Comparison of ENCODE assay signal across 21 cellular contexts in the genomic region with DNA sequence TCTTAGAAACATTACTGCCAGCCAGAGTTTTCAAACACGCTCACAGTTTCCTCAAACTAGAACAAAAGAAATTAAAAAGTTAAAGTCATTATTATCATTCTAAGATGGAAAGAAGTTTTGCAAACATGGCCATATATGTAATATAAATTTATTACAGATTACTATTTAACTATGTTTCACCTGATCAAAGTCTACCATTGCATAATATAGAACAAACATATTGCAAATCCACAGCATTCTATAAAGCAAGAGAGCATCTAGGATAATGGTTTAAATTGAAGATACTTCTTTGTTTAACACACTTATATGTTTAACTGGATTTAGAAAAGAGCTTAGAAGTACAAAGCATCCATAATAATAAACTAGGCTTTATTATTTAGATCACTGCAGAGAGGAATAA. TPM values are rescaled to one million over a fixed set of nuclear protein-coding genes. Genes with fewer than 3 reads are reported as not detected.
DNase-seq lines count a peak whose midpoint lies in the region; ATAC-seq, FAIRE-seq and TF ChIP-seq lines count a peak whose summit lies in the region.
"Had no signal": no experiment of that assay in that cellular context is flagged by ENCODE, and none has a peak within 500 bp of the region (broad histone marks: within the 10 kb centered on the region; RNA-seq: fewer than 3 reads in every experiment).

No MANE protein-coding gene starts in this region.

- BruUV-seq in PC-3 (replicated peaks; lab: Mats Ljungman, UMichigan): no TSS peak

- POLR2A ChIA-PET in PC-3 (lab: Charles Lee; ENCODE audit: unreplicated experiment): no interaction called here

- H3K79me2 ChIP-seq in PC-3 (ENCODE audit: low read length) (no peaks in the 10 kb centered on the region), smooth muscle cell (ENCODE audit: low read depth) (no peaks in the 10 kb centered on the region)

- H3K9me3 ChIP-seq in PC-3 (ENCODE audit: low read length): no peaks in the 10 kb centered on the region
- H3K9me3 ChIP-seq in mucosa of descending colon: no peaks in the 10 kb centered on the region
- no peaks in the 10 kb centered on the region for H3K9me3 ChIP-seq in smooth muscle cell (replicated peaks; ENCODE audit: low read depth)
- H3K9me3 ChIP-seq: BLaER1 had no signal

- CTCF ChIA-PET in PC-3 (lab: Charles Lee): no interaction called here

- H3K9ac ChIP-seq in PC-3 (ENCODE audit: low read length): no peak overlapping the region
- H3K9ac ChIP-seq in smooth muscle cell (ENCODE audit: low read depth): no peak overlapping the region
- H3K9ac ChIP-seq: BLaER1 had no signal

- peak; percentile 49 for FAIRE-seq in colon (lab: Jason Lieb, UNC)
- FAIRE-seq: GM12878, GM19239, H54, K562 had no signal

- DNase-seq in PC-3: no peak
- DNase-seq in mucosa of descending colon: no peak
- no peak for DNase-seq in smooth muscle cell (lab: John Stamatoyannopoulos, UW; ENCODE audit: unreplicated experiment)
- no peak for DNase-seq in stimulated activated CD4-positive, alpha-beta T cell treated with anti-CD3 and anti-CD28 coated beads, Interleukin-2, amount 100 ng/mL, for 24 hours
- DNase-seq in activated CD4-positive, alpha-beta T cell treated with anti-CD3 and anti-CD28 coated beads, Interleukin-2, amount 50 U/mL, for 48 hours: no peak
- DNase-seq in NOMO-1 treated with DMSO at 0.1 percent for 48 hours (lab: John Stamatoyannopoulos, UW; ENCODE audit: unreplicated experiment): no peak
- no peak for DNase-seq in NCI-H774 (lab: John Stamatoyannopoulos, UW)
- DNase-seq: Calu3; CD8-positive, alpha-beta T cell; DMS79 treated with DMSO at 0.1 percent for 48 hours; HCEC 1CT; IMR-90 had no signal

- 96% methylated on average over 1 of the region's 1 CpG for WGBS in smooth muscle cell (ENCODE audit: low lambda C conversion rate)

- H3K27me3 ChIP-seq in PC-3 (ENCODE audit: low read length): no peaks in the 10 kb centered on the region
- H3K27me3 ChIP-seq in smooth muscle cell (ENCODE audit: low read depth): no peaks in the 10 kb centered on the region
- H3K27me3 ChIP-seq: BLaER1 had no signal

- ATAC-seq in PC-3: no peak
- peak; percentile 76 for ATAC-seq in mucosa of descending colon
- ATAC-seq: CD8-positive, alpha-beta T cell; GM12878; GM23338; K562 had no signal

- H3K4me2 ChIP-seq in PC-3 (ENCODE audit: low read length) (peak overlapping the region; percentile 22; the same call in 1 of the 2 replicates), smooth muscle cell (no peak overlapping the region)
- H3K4me2 ChIP-seq: BLaER1, GM23338 had no signal

- H3K36me3 ChIP-seq in PC-3 (ENCODE audit: low read depth, low read length) (no peaks in the 10 kb centered on the region), mucosa of descending colon (ENCODE audit: low read depth) (no peaks in the 10 kb centered on the region), smooth muscle cell (ENCODE audit: low read depth) (no peaks in the 10 kb centered on the region)
- H3K36me3 ChIP-seq: BLaER1 had no signal

- H3F3A ChIP-seq in PC-3 (ENCODE audit: low read length, unreplicated experiment) (no peaks in the 10 kb centered on the region), smooth muscle cell (ENCODE audit: low read depth) (no peaks in the 10 kb centered on the region)

- H3K9me2 ChIP-seq in PC-3 (replicated peaks; ENCODE audit: low read length): no peaks in the 10 kb centered on the region

- intact Hi-C loops in PC-3 (cut with micrococcal nuclease): no loop called here
- intact Hi-C loops in mucosa of descending colon (cut with DNase I, micrococcal nuclease): no loop called here

- TF ChIP-seq CTCF in PC-3 (conservative IDR thresholded peaks at IDR 0.05; ENCODE audit: low read depth, low read length) (no peak), mucosa of descending colon (IDR thresholded peaks at IDR 0.05) (no peak), smooth muscle cell (IDR thresholded peaks at IDR 0.05; ENCODE audit: borderline replicate concordance, insufficient read depth, poor library complexity, severe bottlenecking) (no peak)

- H3K27ac ChIP-seq in PC-3 (ENCODE audit: low read length): no peak overlapping the region
- H3K27ac ChIP-seq in smooth muscle cell (ENCODE audit: low read depth): no peak overlapping the region
- H3K27ac ChIP-seq: BLaER1, HL-60 had no signal

- H2AFZ ChIP-seq in PC-3 (ENCODE audit: low read length) (no peak overlapping the region), smooth muscle cell (ENCODE audit: low read depth) (no peak overlapping the region)
- H2AFZ ChIP-seq: GM23338 had no signal

- H3K4me3 ChIP-seq in PC-3 (ENCODE audit: low read length) (no peak overlapping the region), mucosa of descending colon (no peak overlapping the region), smooth muscle cell (peak overlapping the region; percentile 11)
- H3K4me3 ChIP-seq: BLaER1, GM12878, GM23338, K562 had no signal

- peaks cover 13% of the 10 kb centered on the region for H3K4me1 ChIP-seq in PC-3 (ENCODE audit: insufficient read depth, low read length)
- no peaks in the 10 kb centered on the region for H3K4me1 ChIP-seq in mucosa of descending colon (ENCODE audit: low read depth)
- H3K4me1 ChIP-seq in smooth muscle cell (ENCODE audit: low read depth): peaks cover 8% of the 10 kb centered on the region
- H3K4me1 ChIP-seq: BLaER1 had no signal

- no peaks in the 10 kb centered on the region for H4K20me1 ChIP-seq in PC-3 (ENCODE audit: low read length)
- H4K20me1 ChIP-seq in smooth muscle cell (ENCODE audit: low read depth): no peaks in the 10 kb centered on the region
- H4K20me1 ChIP-seq: BLaER1 had no signal

RNA-seq across cellular contexts. Expression of gene DCBLD1, which starts 26.2 kb away (rescaled TPM):
- total RNA-seq in PC-3 (2014; rRNA removed) (31.1 and 35.9 TPM in 2 replicates), mucosa of descending colon (10 to 100 TPM; 11.3 to 16.8 (median 11.4) TPM), smooth muscle cell (82.1 and 86.1 TPM in 2 replicates)
- polyA plus RNA-seq in smooth muscle cell: 44.6 and 77.5 TPM in 2 replicates
- total RNA-seq: G401 had no signal

RNA-seq across cellular contexts. Expression of gene ROS1, which starts 30.5 kb away (rescaled TPM):
- 0.07 and 0.17 TPM in 2 replicates for total RNA-seq in PC-3 (2014; rRNA removed)
- total RNA-seq in mucosa of descending colon: 1 to 10 TPM in 2 of 3 donors, under 1 TPM in 1; 0.38 to 1.1 (median 1.0) TPM
- total RNA-seq in smooth muscle cell: 0.09 and 3.0 TPM in 2 replicates
- polyA plus RNA-seq in smooth muscle cell: 0.03 and 0.08 TPM in 2 replicates
- total RNA-seq: CD8-positive, alpha-beta T cell; G401; GM23338 had no signal
- polyA plus RNA-seq: GM23338, K562 had no signal
